In the genomic region with DNA sequence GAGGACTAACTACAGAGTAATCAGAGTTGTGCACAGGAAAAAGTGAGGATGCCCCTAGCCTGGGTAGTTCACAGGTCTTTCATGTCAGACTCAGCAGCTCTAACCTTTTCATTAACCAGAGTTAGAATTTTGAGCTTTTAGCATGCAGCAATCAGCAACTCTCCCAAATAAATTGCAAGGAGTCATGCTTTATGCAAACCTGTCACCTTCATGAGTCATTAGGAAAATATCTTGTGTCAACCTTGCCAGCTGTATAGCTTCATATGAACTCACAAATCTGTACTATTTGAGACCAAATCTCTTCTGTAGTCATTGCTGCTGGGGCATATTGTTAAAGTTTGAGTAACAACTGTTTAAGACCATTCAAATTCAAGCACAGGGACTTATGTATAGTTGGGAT, we compare ENCODE assay signal across 24 cellular contexts.
A peak's percentile ranks its signal among the peaks of the same experiment; 100 is the strongest.
DNase-seq lines count a peak whose midpoint lies in the region; ATAC-seq and TF ChIP-seq lines count a peak whose summit lies in the region.
"Had no signal": no experiment of that assay in that cellular context is flagged by ENCODE, and none has a peak within 500 bp of the region (broad histone marks: within the 10 kb centered on the region; RNA-seq: fewer than 3 reads in every experiment).

No MANE protein-coding gene starts in this region.

- H3K9ac ChIP-seq in GM23248 (no peak overlapping the region), PC-3 (ENCODE audit: low read length) (peak overlapping the region; percentile 35), mammary epithelial cell (ENCODE audit: insufficient read depth, low read length) (no peak overlapping the region)

- H2AFZ ChIP-seq in GM23248 (no peak overlapping the region), PC-3 (ENCODE audit: low read length) (no peak overlapping the region), mammary epithelial cell (ENCODE audit: low read depth, low read length) (no peak overlapping the region)
- H2AFZ ChIP-seq: GM23338 had no signal

- H3K79me2 ChIP-seq in GM23248 (ENCODE audit: insufficient read depth) = no peaks in the 10 kb centered on the region
- no peaks in the 10 kb centered on the region for H3K79me2 ChIP-seq in PC-3 (ENCODE audit: low read length)
- H3K79me2 ChIP-seq in mammary epithelial cell (ENCODE audit: insufficient read depth, low read length) = no peaks in the 10 kb centered on the region

- no peaks in the 10 kb centered on the region for H3K4me1 Mint-ChIP-seq in activated T-helper 2 cell treated with anti-CD3 and anti-CD28 coated beads, Interferon-gamma antibody, Interleukin-2, Interleukin-4, amounts not matched to agents 10 μg/mL and 5 μg/mL and 100 μg/mL, durations not matched to agents 14 hours and 24 hours and 36 hours (ENCODE audit: low read depth)
- H3K4me1 Mint-ChIP-seq: stimulated activated naive CD8-positive, alpha-beta T cell treated with anti-CD3 and anti-CD28 coated beads, Interleukin-15, amount 100 ng/mL, for 72 hours; T-helper 17 cell had no signal

- POLR2A ChIA-PET in PC-3 (lab: Charles Lee; ENCODE audit: unreplicated experiment) = interaction anchor here (0.7 kb wide), 1 partner anchor 16 kb away, joined by 3 read pairs; no protein-coding TSS in a partner anchor

- no peaks in the 10 kb centered on the region for H3K36me3 ChIP-seq in GM23248 (ENCODE audit: low read depth)
- no peaks in the 10 kb centered on the region for H3K36me3 ChIP-seq in PC-3 (ENCODE audit: low read depth, low read length)
- H3K36me3 ChIP-seq in mammary epithelial cell (ENCODE audit: insufficient read depth, low read length) = no peaks in the 10 kb centered on the region
- H3K36me3 ChIP-seq: heart left ventricle, SJSA1, transverse colon had no signal

- H3K27ac ChIP-seq in GM23248 (no peak overlapping the region), PC-3 (ENCODE audit: low read length) (peak overlapping the region; percentile 85), mammary epithelial cell (ENCODE audit: insufficient read depth, low read depth, low read length) (no peak overlapping the region)
- H3K27ac ChIP-seq: heart left ventricle, SJSA1, transverse colon had no signal

- H3K27me3 Mint-ChIP-seq in activated T-helper 2 cell treated with anti-CD3 and anti-CD28 coated beads, Interferon-gamma antibody, Interleukin-2, Interleukin-4, amounts not matched to agents 10 μg/mL and 5 μg/mL and 100 μg/mL, durations not matched to agents 14 hours and 24 hours and 36 hours (ENCODE audit: low read depth) = no peaks in the 10 kb centered on the region
- H3K27me3 Mint-ChIP-seq: activated T-cell treated with anti-CD3 and anti-CD28 coated beads, Interleukin-2, amount 50 U/mL, for 24 hours; dendritic cell treated with granulocyte-macrophage colony-stimulating factor and Interleukin-4, amounts not matched to agents 40 ng/mL and 50 ng/mL, for 4 days; stimulated activated naive CD8-positive, alpha-beta T cell treated with anti-CD3 and anti-CD28 coated beads, Interleukin-15, amount 100 ng/mL, for 72 hours; T-helper 17 cell had no signal

- H3K9me2 ChIP-seq in GM23248 (ENCODE audit: insufficient read depth) (no peaks in the 10 kb centered on the region), PC-3 (replicated peaks; ENCODE audit: low read length) (no peaks in the 10 kb centered on the region)

- H3F3A ChIP-seq in GM23248 (ENCODE audit: insufficient read depth) (peaks cover 16% of the 10 kb centered on the region), PC-3 (ENCODE audit: low read length, unreplicated experiment) (peaks cover 6% of the 10 kb centered on the region)

- BruUV-seq in PC-3 (replicated peaks; lab: Mats Ljungman, UMichigan) (no TSS peak), mammary epithelial cell (replicated peaks; lab: Mats Ljungman, UMichigan) (no TSS peak)

- in situ Hi-C loops in GM23248 (cut with MboI) (no loop called here), mammary epithelial cell (cut with MboI; ENCODE audit: low sequenced_read_pairs in 2 of 2) (no loop called here)

- peak; percentile 59 for ATAC-seq in PC-3
- ATAC-seq: GM23338; heart left ventricle; stimulated activated naive CD8-positive, alpha-beta T cell treated with anti-CD3 and anti-CD28 coated beads, Interleukin-15, amount 100 ng/mL, for 72 hours; T-helper 17 cell had no signal

- H3K27ac Mint-ChIP-seq in activated T-helper 2 cell treated with anti-CD3 and anti-CD28 coated beads, Interferon-gamma antibody, Interleukin-2, Interleukin-4, amounts not matched to agents 10 μg/mL and 5 μg/mL and 100 μg/mL, durations not matched to agents 14 hours and 24 hours and 36 hours = no peak overlapping the region
- H3K27ac Mint-ChIP-seq: activated T-cell treated with anti-CD3 and anti-CD28 coated beads, Interleukin-2, amount 50 U/mL, for 24 hours; dendritic cell treated with granulocyte-macrophage colony-stimulating factor and Interleukin-4, amounts not matched to agents 40 ng/mL and 50 ng/mL, for 4 days; GM23338; naive B cell; stimulated activated naive CD8-positive, alpha-beta T cell treated with anti-CD3 and anti-CD28 coated beads, Interleukin-15, amount 100 ng/mL, for 72 hours; T-helper 17 cell had no signal

- H4K20me1 ChIP-seq in GM23248 (ENCODE audit: insufficient read depth) (no peaks in the 10 kb centered on the region), PC-3 (ENCODE audit: low read length) (no peaks in the 10 kb centered on the region), mammary epithelial cell (ENCODE audit: insufficient read depth, low read length) (no peaks in the 10 kb centered on the region)

- H3K4me1 ChIP-seq in GM23248 (ENCODE audit: insufficient read depth) (peaks cover 22% of the 10 kb centered on the region), PC-3 (ENCODE audit: insufficient read depth, low read length) (peaks cover 57% of the 10 kb centered on the region), mammary epithelial cell (ENCODE audit: insufficient read depth, low read length) (peaks cover 9% of the 10 kb centered on the region)

- H3K4me2 ChIP-seq in GM23248 (ENCODE audit: unreplicated experiment) (no peak overlapping the region), PC-3 (ENCODE audit: low read length) (peak overlapping the region; percentile 72), mammary epithelial cell (ENCODE audit: insufficient read depth, low read depth, low read length) (no peak overlapping the region)
- H3K4me2 ChIP-seq: GM23338 had no signal

- H3K9me3 ChIP-seq in GM23248 (ENCODE audit: low read depth) = no peaks in the 10 kb centered on the region
- H3K9me3 ChIP-seq in PC-3 (ENCODE audit: low read length) = no peaks in the 10 kb centered on the region
- no peaks in the 10 kb centered on the region for H3K9me3 ChIP-seq in mammary epithelial cell (replicated peaks; ENCODE audit: insufficient read depth, low read length)
- H3K9me3 ChIP-seq: SJSA1, transverse colon had no signal

- no peak for TF ChIP-seq CTCF in PC-3 (conservative IDR thresholded peaks at IDR 0.05; ENCODE audit: low read depth, low read length)
- no peak for TF ChIP-seq CTCF in mammary epithelial cell (conservative IDR thresholded peaks at IDR 0.05 in 1 of 2, IDR thresholded peaks at IDR 0.05 in 1 of 2; ENCODE audit: extremely low read depth in 1 of 2, insufficient read depth in 1 of 2, low read depth in 1 of 2, low read length in 2 of 2)

- CTCF ChIA-PET in PC-3 (lab: Charles Lee) = interaction anchor here (0.6 kb wide), 1 partner anchor 29 kb away, joined by 4 read pairs; no protein-coding TSS in a partner anchor
- CTCF ChIA-PET in mammary epithelial cell (lab: Charles Lee; ENCODE audit: low non-redundant PET) = no interaction called here

- dilution Hi-C loops in mammary epithelial cell (cut with HindIII; ENCODE audit: low sequenced_read_pairs) = no loop called here

- H3K36me3 Mint-ChIP-seq in activated T-helper 2 cell treated with anti-CD3 and anti-CD28 coated beads, Interferon-gamma antibody, Interleukin-2, Interleukin-4, amounts not matched to agents 10 μg/mL and 5 μg/mL and 100 μg/mL, durations not matched to agents 14 hours and 24 hours and 36 hours (ENCODE audit: low read depth) = no peaks in the 10 kb centered on the region
- H3K36me3 Mint-ChIP-seq: naive B cell had no signal

- H3K4me3 ChIP-seq in GM23248 (no peak overlapping the region), PC-3 (ENCODE audit: low read length) (0 out of 2 replicates have a peak overlapping the region, but pooled peaks have one; percentile 28), mammary epithelial cell (replicated peaks in 1 of 3; ENCODE audit: insufficient read depth in 1 of 3, low read depth in 2 of 3, low read length in 3 of 3) (no peak overlapping the region)
- H3K4me3 ChIP-seq: GM23338, heart left ventricle, SJSA1, transverse colon had no signal

- H3K27me3 ChIP-seq in GM23248 (replicated peaks; ENCODE audit: insufficient read depth) = no peaks in the 10 kb centered on the region
- no peaks in the 10 kb centered on the region for H3K27me3 ChIP-seq in PC-3 (ENCODE audit: low read length)
- H3K27me3 ChIP-seq in mammary epithelial cell (ENCODE audit: insufficient read depth, low read length) = no peaks in the 10 kb centered on the region
- H3K27me3 ChIP-seq: heart left ventricle, SJSA1, transverse colon had no signal

- H3K9me3 Mint-ChIP-seq in activated T-helper 2 cell treated with anti-CD3 and anti-CD28 coated beads, Interferon-gamma antibody, Interleukin-2, Interleukin-4, amounts not matched to agents 10 μg/mL and 5 μg/mL and 100 μg/mL, durations not matched to agents 14 hours and 24 hours and 36 hours = no peaks in the 10 kb centered on the region
- H3K9me3 Mint-ChIP-seq: activated T-cell treated with anti-CD3 and anti-CD28 coated beads, Interleukin-2, amount 50 U/mL, for 24 hours; GM23338 had no signal

- no peak overlapping the region for H3K4me3 Mint-ChIP-seq in activated T-helper 2 cell treated with anti-CD3 and anti-CD28 coated beads, Interferon-gamma antibody, Interleukin-2, Interleukin-4, amounts not matched to agents 10 μg/mL and 5 μg/mL and 100 μg/mL, durations not matched to agents 14 hours and 24 hours and 36 hours (ENCODE audit: low read depth)
- H3K4me3 Mint-ChIP-seq: activated T-cell treated with anti-CD3 and anti-CD28 coated beads, Interleukin-2, amount 50 U/mL, for 24 hours; dendritic cell treated with granulocyte-macrophage colony-stimulating factor and Interleukin-4, amounts not matched to agents 40 ng/mL and 50 ng/mL, for 4 days; GM23338; naive B cell; stimulated activated naive CD8-positive, alpha-beta T cell treated with anti-CD3 and anti-CD28 coated beads, Interleukin-15, amount 100 ng/mL, for 72 hours; T-helper 17 cell had no signal

- intact Hi-C loops in PC-3 (cut with micrococcal nuclease) = loop anchor here (1.0 to 5.0 kb wide), 5 partner anchors 38 to 391 kb away; no protein-coding TSS in a partner anchor
- intact Hi-C loops in mammary epithelial cell (cut with micrococcal nuclease) = no loop called here
- intact Hi-C loops in activated T-helper 2 cell treated with anti-CD3 and anti-CD28 coated beads, Interferon-gamma antibody, Interleukin-2, Interleukin-4, amounts not matched to agents 10 μg/mL and 5 μg/mL and 100 μg/mL, durations not matched to agents 14 hours and 24 hours and 36 hours (cut with micrococcal nuclease) = no loop called here

- DNase-seq in GM23248 (peak; percentile 36), PC-3 (peak; percentile 92), mammary epithelial cell (peak; percentile 50), kidney tubule cell (ENCODE audit: low spot score) (peak; percentile 53), NCI-H1417 (lab: John Stamatoyannopoulos, UW) (no peak), NOMO-1 treated with DMSO at 0.1 percent for 48 hours (lab: John Stamatoyannopoulos, UW; ENCODE audit: unreplicated experiment) (no peak), SK-N-DZ (ENCODE audit: low spot score) (no peak)
- DNase-seq in activated T-helper 2 cell treated with anti-CD3 and anti-CD28 coated beads, Interferon-gamma antibody, Interleukin-2, Interleukin-4, amounts not matched to agents 10 μg/mL and 5 μg/mL and 100 μg/mL, durations not matched to agents 14 hours and 24 hours and 36 hours (ENCODE audit: low spot score) = no peak
- DNase-seq: activated CD4-positive, alpha-beta T cell treated with anti-CD3 and anti-CD28 coated beads for 4 hours; activated T-cell treated with anti-CD3 and anti-CD28 coated beads, Interleukin-2, amount 50 U/mL, for 24 hours; amniotic stem cell; caudate nucleus; heart left ventricle; Kasumi-1; naive B cell; NCI-H1048; NCI-H187 treated with DMSO at 0.1 percent for 48 hours; NCI-H226; stimulated activated naive CD8-positive, alpha-beta T cell treated with anti-CD3 and anti-CD28 coated beads, Interleukin-15, amount 100 ng/mL, for 72 hours; T-helper 17 cell; transverse colon had no signal

Comparison
In these comparisons a context has a peak if more than half of its experiments do, and no peak if none do; other contexts are left out.
1. DNase-seq: peak in GM23248 (single experiment), PC-3 (single experiment), mammary epithelial cell (single experiment) and kidney tubule cell (single experiment); none in NCI-H1417 (0 of 3), NOMO-1 treated with DMSO at 0.1 percent for 48 hours (single experiment), SK-N-DZ (single experiment) and activated T-helper 2 cell treated with anti-CD3 and anti-CD28 coated beads, Interferon-gamma antibody, Interleukin-2, Interleukin-4, amounts not matched to agents 10 μg/mL and 5 μg/mL and 100 μg/mL, durations not matched to agents 14 hours and 24 hours and 36 hours (single experiment).